26 cellular contexts compared by ENCODE assay signal in genomic region chr18:54766631-54767030, GRCh38.
DNase-seq lines count a peak whose midpoint lies in the region; ATAC-seq, FAIRE-seq and TF ChIP-seq lines count a peak whose summit lies in the region.
"Had no signal": no experiment of that assay in that cellular context is flagged by ENCODE, and none has a peak within 500 bp of the region (broad histone marks: within the 10 kb centered on the region; RNA-seq: fewer than 3 reads in every experiment).

No MANE protein-coding gene starts in this region.

- BruUV-seq in HepG2 (replicated peaks; lab: Mats Ljungman, UMichigan) = no TSS peak

- no peak for FAIRE-seq in HepG2 (lab: Jason Lieb, UNC)
- FAIRE-seq in kidney (lab: Jason Lieb, UNC) = no peak
- FAIRE-seq: colon, GM12892 had no signal

- TF ChIP-seq RAD21 in liver (IDR thresholded peaks at IDR 0.05) = no peak
- no peak for TF ChIP-seq RAD21 in HepG2 (CRISPR knock-in tag; IDR thresholded peaks at IDR 0.05)

- intact Hi-C loops in HepG2 (cut with micrococcal nuclease; ENCODE audit: unreplicated experiment) = loop anchor here (10.0 kb wide), 1 partner anchor 178 kb away; no protein-coding TSS in a partner anchor
- intact Hi-C loops in body of pancreas (cut with DNase I) = no loop called here
- intact Hi-C loops in left lung (cut with DNase I) = no loop called here
- intact Hi-C loops in upper lobe of right lung (cut with DNase I) = no loop called here
- intact Hi-C loops in kidney (cut with DNase I) = no loop called here

- no peaks in the 10 kb centered on the region for H3K79me2 ChIP-seq in HepG2 (ENCODE audit: insufficient read depth, low read length)

- H3K9me3 ChIP-seq in liver (ENCODE audit: control insufficient read depth in 4 of 4, low read length in 3 of 4) (no peaks in the 10 kb centered on the region), HepG2 (ENCODE audit: low read length) (no peaks in the 10 kb centered on the region), body of pancreas (no peaks in the 10 kb centered on the region), left lung (no peaks in the 10 kb centered on the region), upper lobe of right lung (no peaks in the 10 kb centered on the region), kidney (ENCODE audit: control insufficient read depth in 1 of 2, low read length in 2 of 2) (no peaks in the 10 kb centered on the region)
- H3K9me3 ChIP-seq: neutrophil, uterus had no signal

- in situ Hi-C loops in HepG2 (cut with HindIII; ENCODE audit: extremely low pct_ligation_motif_present, low pct_unique_long_range_greater_than_20kb) = no loop called here

- H3K4me1 ChIP-seq in liver (ENCODE audit: control insufficient read depth in 4 of 4, insufficient read depth in 4 of 4, low read length in 3 of 4) = peaks cover 0 to 32% (median 10%) of the 10 kb centered on the region in 4 donors
- H3K4me1 ChIP-seq in HepG2 (ENCODE audit: insufficient read depth, low read length) = peaks cover 21% of the 10 kb centered on the region
- H3K4me1 ChIP-seq in body of pancreas = peaks cover 48% of the 10 kb centered on the region
- H3K4me1 ChIP-seq in left lung = no peaks in the 10 kb centered on the region
- H3K4me1 ChIP-seq in upper lobe of right lung = no peaks in the 10 kb centered on the region
- no peaks in the 10 kb centered on the region for H3K4me1 ChIP-seq in kidney (ENCODE audit: control insufficient read depth in 1 of 2, insufficient read depth in 1 of 2, low read depth in 1 of 2, low read length in 2 of 2)
- H3K4me1 ChIP-seq: uterus had no signal

- no peaks in the 10 kb centered on the region for H4K20me1 ChIP-seq in HepG2 (ENCODE audit: insufficient read depth, low read length)
- H4K20me1 ChIP-seq: BLaER1 had no signal

- 99% methylated on average over 1 of the region's 1 CpG for WGBS in liver
- WGBS in HepG2 (ENCODE audit: low lambda C conversion rate) = 55% methylated on average over 1 of the region's 1 CpG
- 87 to 91% methylated on average over 1 of the region's 1 CpG for WGBS in body of pancreas, 2 donors

- TF ChIP-seq CTCF in liver (IDR thresholded peaks at IDR 0.05; ENCODE audit: low read depth, low read length, missing input control) = no peak
- TF ChIP-seq CTCF in HepG2 (CRISPR knock-in tag; IDR thresholded peaks at IDR 0.05) = no peak
- no peak for TF ChIP-seq CTCF in body of pancreas (IDR thresholded peaks at IDR 0.05)
- TF ChIP-seq CTCF in left lung (IDR thresholded peaks at IDR 0.05) = no peak
- TF ChIP-seq CTCF in upper lobe of right lung (IDR thresholded peaks at IDR 0.05) = no peak
- TF ChIP-seq CTCF in kidney (IDR thresholded peaks at IDR 0.05; ENCODE audit: borderline replicate concordance, extremely low read depth, insufficient read depth) = no peak

- H3K36me3 ChIP-seq in liver (ENCODE audit: control insufficient read depth in 4 of 4, insufficient read depth in 3 of 4, low read depth in 1 of 4, low read length in 3 of 4) (no peaks in the 10 kb centered on the region), HepG2 (replicated peaks in 1 of 2; ENCODE audit: control insufficient read depth in 1 of 2, insufficient read depth in 2 of 2, low read length in 2 of 2) (no peaks in the 10 kb centered on the region), body of pancreas (replicated peaks in 1 of 2; ENCODE audit: insufficient read depth in 1 of 2, low read depth in 2 of 2) (no peaks in the 10 kb centered on the region), left lung (no peaks in the 10 kb centered on the region), upper lobe of right lung (no peaks in the 10 kb centered on the region), kidney (ENCODE audit: control insufficient read depth in 1 of 2, insufficient read depth in 2 of 2, low read length in 2 of 2) (no peaks in the 10 kb centered on the region)
- H3K36me3 ChIP-seq: BLaER1, brain microvascular endothelial cell, neutrophil, uterus had no signal

- H3K27ac ChIP-seq in liver (ENCODE audit: low read depth in 1 of 2, low read length in 2 of 2) (peak overlapping the region; percentile 9 to 51), HepG2 (ENCODE audit: extremely low read length, insufficient read depth, low read length) (no peak overlapping the region), body of pancreas (peak overlapping the region; percentile 43 to 74 (median 64)), left lung (peak overlapping the region; percentile 47 to 71), upper lobe of right lung (peak overlapping the region; percentile 59), kidney (ENCODE audit: low read depth in 2 of 2, low read length in 2 of 2) (no peak overlapping the region)
- H3K27ac ChIP-seq: BLaER1, brain microvascular endothelial cell, neutrophil, uterus had no signal

- CTCF ChIA-PET in HepG2 (lab: Yijun Ruan, JAX; ENCODE audit: low intra/inter-chr PET ratio, low total read pairs) = no interaction called here

- no peak for ATAC-seq in HepG2
- peak; percentile 20 for ATAC-seq in body of pancreas
- ATAC-seq in left lung = peak; percentile 28
- ATAC-seq in upper lobe of right lung = no peak
- no peak for ATAC-seq in GM19328 (IDR thresholded peaks at IDR 0.05; ENCODE audit: unreplicated experiment)
- ATAC-seq: activated CD4-positive, CD25-positive, alpha-beta regulatory T cell treated with anti-CD3 and anti-CD28 coated beads, Interleukin-2, amount 50 U/mL, for 24 hours; activated CD8-positive, alpha-beta T cell treated with anti-CD3 and anti-CD28 coated beads for 36 hours; esophagus mucosa had no signal

- H3K27me3 ChIP-seq in liver (ENCODE audit: control insufficient read depth in 4 of 4, insufficient read depth in 4 of 4, low read length in 3 of 4) (no peaks in the 10 kb centered on the region), HepG2 (ENCODE audit: control insufficient read depth in 1 of 2, insufficient read depth in 2 of 2, low read length in 2 of 2) (no peaks in the 10 kb centered on the region), body of pancreas (no peaks in the 10 kb centered on the region), left lung (no peaks in the 10 kb centered on the region), upper lobe of right lung (no peaks in the 10 kb centered on the region)
- H3K27me3 ChIP-seq: BLaER1, brain microvascular endothelial cell, uterus had no signal

- H3K4me3 ChIP-seq in liver (ENCODE audit: low read depth in 1 of 3, low read length in 3 of 3) = no peak overlapping the region
- H3K4me3 ChIP-seq in HepG2 (replicated peaks in 1 of 3; ENCODE audit: insufficient read depth in 1 of 3, low read depth in 2 of 3, low read length in 3 of 3) = no peak overlapping the region
- no peak overlapping the region for H3K4me3 ChIP-seq in body of pancreas
- H3K4me3 ChIP-seq in left lung = no peak overlapping the region
- no peak overlapping the region for H3K4me3 ChIP-seq in upper lobe of right lung
- H3K4me3 ChIP-seq in kidney (ENCODE audit: low read length in 2 of 2) = no peak overlapping the region
- H3K4me3 ChIP-seq: BLaER1, uterus had no signal

- TF ChIP-seq EP300 in HepG2 (IDR thresholded peaks at IDR 0.05; ENCODE audit: low read depth in 2 of 2, low read length in 2 of 2) (no peak), HepG2 (CRISPR knock-in tag; IDR thresholded peaks at IDR 0.05; ENCODE audit: borderline replicate concordance) (no peak)

- no peak overlapping the region for H3K4me2 ChIP-seq in HepG2 (ENCODE audit: low read depth, low read length)
- H3K4me2 ChIP-seq: BLaER1 had no signal

- no peak overlapping the region for H3K9ac ChIP-seq in liver (ENCODE audit: low read depth in 1 of 2, low read length in 2 of 2)
- no peak overlapping the region for H3K9ac ChIP-seq in HepG2 (ENCODE audit: insufficient read depth, low read depth, low read length)
- H3K9ac ChIP-seq in kidney (ENCODE audit: low read length in 2 of 2) = no peak overlapping the region
- H3K9ac ChIP-seq: BLaER1 had no signal

- DNase-seq in HepG2 (ENCODE audit: low spot score) (no peak), body of pancreas (no peak), left lung (no peak), upper lobe of right lung (no peak), NCI-H526 treated with DMSO at 0.1 percent for 48 hours (lab: John Stamatoyannopoulos, UW) (no peak), kidney (no peak)
- DNase-seq: activated CD8-positive, alpha-beta T cell treated with anti-CD3 and anti-CD28 coated beads for 36 hours; activated effector memory CD4-positive, alpha-beta T cell treated with Interleukin-2 at 50 U/mL for 16 hours; activated T-cell treated with anti-CD3 and anti-CD28 coated beads for 4 hours; brain microvascular endothelial cell; DND-41; effector CD8-positive, alpha-beta T cell; mesenchymal stem cell; NCI-H1436 treated with DMSO at 0.1 percent for 48 hours; retina; SHP77 treated with DMSO at 0.1 percent for 48 hours; T1000; uterus had no signal

- H2AFZ ChIP-seq in HepG2 (ENCODE audit: low read length) = no peak overlapping the region

- TF ChIP-seq POLR2A in HepG2 (IDR thresholded peaks at IDR 0.05; ENCODE audit: insufficient read depth in 1 of 2, low read depth in 2 of 2, low read length in 2 of 2) = no peak
- no peak for TF ChIP-seq POLR2A in body of pancreas (IDR thresholded peaks at IDR 0.05)

- POLR2A ChIA-PET in HepG2 (lab: Yijun Ruan, JAX) = no interaction called here

TF ChIP-seq in liver, 16 proteins besides CTCF, POLR2A, EP300 and RAD21 (continues in another document):
- TF ChIP-seq ATF3 (IDR thresholded peaks at IDR 0.05) (no peak), GABPA (IDR thresholded peaks at IDR 0.05 in 1 of 2, conservative IDR thresholded peaks at IDR 0.05 in 1 of 2) (no peak)

Comparison
In these comparisons a context has a peak if more than half of its experiments do, and no peak if none do; other contexts are left out.
1. H3K27ac ChIP-seq: peak in liver (2 of 2), body of pancreas (4 of 4), left lung (2 of 2) and upper lobe of right lung (single experiment); none in HepG2 (single experiment) and kidney (0 of 2).
2. ATAC-seq: peak in body of pancreas (single experiment) and left lung (single experiment); none in HepG2 (single experiment), upper lobe of right lung (single experiment) and GM19328 (single experiment).